1 cellular context compared by ENCODE assay signal in genomic region chr13:49604570-49604969, GRCh38.
TF ChIP-seq lines count a peak whose summit lies in the region.

No MANE protein-coding gene starts in this region.

TF ChIP-seq in GM23338, 12 proteins besides CTCF, POLR2A, EP300 and RAD21 (continued from another document):
- TF ChIP-seq, protein P1, sequence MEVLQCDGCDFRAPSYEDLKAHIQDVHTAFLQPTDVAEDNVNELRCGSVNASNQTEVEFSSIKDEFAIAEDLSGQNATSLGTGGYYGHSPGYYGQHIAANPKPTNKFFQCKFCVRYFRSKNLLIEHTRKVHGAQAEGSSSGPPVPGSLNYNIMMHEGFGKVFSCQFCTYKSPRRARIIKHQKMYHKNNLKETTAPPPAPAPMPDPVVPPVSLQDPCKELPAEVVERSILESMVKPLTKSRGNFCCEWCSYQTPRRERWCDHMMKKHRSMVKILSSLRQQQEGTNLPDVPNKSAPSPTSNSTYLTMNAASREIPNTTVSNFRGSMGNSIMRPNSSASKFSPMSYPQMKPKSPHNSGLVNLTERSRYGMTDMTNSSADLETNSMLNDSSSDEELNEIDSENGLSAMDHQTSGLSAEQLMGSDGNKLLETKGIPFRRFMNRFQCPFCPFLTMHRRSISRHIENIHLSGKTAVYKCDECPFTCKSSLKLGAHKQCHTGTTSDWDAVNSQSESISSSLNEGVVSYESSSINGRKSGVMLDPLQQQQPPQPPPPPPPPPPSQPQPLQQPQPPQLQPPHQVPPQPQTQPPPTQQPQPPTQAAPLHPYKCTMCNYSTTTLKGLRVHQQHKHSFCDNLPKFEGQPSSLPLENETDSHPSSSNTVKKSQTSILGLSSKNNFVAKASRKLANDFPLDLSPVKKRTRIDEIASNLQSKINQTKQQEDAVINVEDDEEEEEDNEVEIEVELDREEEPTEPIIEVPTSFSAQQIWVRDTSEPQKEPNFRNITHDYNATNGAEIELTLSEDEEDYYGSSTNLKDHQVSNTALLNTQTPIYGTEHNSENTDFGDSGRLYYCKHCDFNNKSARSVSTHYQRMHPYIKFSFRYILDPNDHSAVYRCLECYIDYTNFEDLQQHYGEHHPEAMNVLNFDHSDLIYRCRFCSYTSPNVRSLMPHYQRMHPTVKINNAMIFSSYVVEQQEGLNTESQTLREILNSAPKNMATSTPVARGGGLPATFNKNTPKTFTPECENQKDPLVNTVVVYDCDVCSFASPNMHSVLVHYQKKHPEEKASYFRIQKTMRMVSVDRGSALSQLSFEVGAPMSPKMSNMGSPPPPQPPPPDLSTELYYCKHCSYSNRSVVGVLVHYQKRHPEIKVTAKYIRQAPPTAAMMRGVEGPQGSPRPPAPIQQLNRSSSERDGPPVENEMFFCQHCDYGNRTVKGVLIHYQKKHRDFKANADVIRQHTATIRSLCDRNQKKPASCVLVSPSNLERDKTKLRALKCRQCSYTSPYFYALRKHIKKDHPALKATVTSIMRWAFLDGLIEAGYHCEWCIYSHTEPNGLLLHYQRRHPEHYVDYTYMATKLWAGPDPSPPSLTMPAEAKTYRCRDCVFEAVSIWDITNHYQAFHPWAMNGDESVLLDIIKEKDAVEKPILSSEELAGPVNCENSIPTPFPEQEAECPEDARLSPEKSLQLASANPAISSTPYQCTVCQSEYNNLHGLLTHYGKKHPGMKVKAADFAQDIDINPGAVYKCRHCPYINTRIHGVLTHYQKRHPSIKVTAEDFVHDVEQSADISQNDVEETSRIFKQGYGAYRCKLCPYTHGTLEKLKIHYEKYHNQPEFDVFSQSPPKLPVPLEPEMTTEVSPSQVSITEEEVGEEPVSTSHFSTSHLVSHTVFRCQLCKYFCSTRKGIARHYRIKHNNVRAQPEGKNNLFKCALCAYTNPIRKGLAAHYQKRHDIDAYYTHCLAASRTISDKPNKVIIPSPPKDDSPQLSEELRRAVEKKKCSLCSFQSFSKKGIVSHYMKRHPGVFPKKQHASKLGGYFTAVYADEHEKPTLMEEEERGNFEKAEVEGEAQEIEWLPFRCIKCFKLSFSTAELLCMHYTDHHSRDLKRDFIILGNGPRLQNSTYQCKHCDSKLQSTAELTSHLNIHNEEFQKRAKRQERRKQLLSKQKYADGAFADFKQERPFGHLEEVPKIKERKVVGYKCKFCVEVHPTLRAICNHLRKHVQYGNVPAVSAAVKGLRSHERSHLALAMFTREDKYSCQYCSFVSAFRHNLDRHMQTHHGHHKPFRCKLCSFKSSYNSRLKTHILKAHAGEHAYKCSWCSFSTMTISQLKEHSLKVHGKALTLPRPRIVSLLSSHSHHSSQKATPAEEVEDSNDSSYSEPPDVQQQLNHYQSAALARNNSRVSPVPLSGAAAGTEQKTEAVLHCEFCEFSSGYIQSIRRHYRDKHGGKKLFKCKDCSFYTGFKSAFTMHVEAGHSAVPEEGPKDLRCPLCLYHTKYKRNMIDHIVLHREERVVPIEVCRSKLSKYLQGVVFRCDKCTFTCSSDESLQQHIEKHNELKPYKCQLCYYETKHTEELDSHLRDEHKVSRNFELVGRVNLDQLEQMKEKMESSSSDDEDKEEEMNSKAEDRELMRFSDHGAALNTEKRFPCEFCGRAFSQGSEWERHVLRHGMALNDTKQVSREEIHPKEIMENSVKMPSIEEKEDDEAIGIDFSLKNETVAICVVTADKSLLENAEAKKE (CRISPR knock-in tag; IDR thresholded peaks at IDR 0.05): no peak
- no peak for TF ChIP-seq JUNB (IDR thresholded peaks at IDR 0.05; ENCODE audit: unreplicated experiment)
- no peak for TF ChIP-seq NANOG (IDR thresholded peaks at IDR 0.05; ENCODE audit: borderline replicate concordance)
- TF ChIP-seq ZNF331 (CRISPR knock-in tag; IDR thresholded peaks at IDR 0.05; ENCODE audit: low read depth): no peak
- TF ChIP-seq, protein P2, sequence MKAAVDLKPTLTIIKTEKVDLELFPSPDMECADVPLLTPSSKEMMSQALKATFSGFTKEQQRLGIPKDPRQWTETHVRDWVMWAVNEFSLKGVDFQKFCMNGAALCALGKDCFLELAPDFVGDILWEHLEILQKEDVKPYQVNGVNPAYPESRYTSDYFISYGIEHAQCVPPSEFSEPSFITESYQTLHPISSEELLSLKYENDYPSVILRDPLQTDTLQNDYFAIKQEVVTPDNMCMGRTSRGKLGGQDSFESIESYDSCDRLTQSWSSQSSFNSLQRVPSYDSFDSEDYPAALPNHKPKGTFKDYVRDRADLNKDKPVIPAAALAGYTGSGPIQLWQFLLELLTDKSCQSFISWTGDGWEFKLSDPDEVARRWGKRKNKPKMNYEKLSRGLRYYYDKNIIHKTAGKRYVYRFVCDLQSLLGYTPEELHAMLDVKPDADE (IDR thresholded peaks at IDR 0.05): no peak
- TF ChIP-seq EZH2phosphoT487 (IDR thresholded peaks at IDR 0.05; ENCODE audit: unreplicated experiment): no peak
- no peak for TF ChIP-seq STAT1 (IDR thresholded peaks at IDR 0.05; ENCODE audit: unreplicated experiment)
- no peak for TF ChIP-seq ZNF114 (CRISPR knock-in tag; IDR thresholded peaks at IDR 0.05)
